ENCODE assay signal across 8 cellular contexts in genomic region chrX:102768984-102769761, GRCh38. TPM values are rescaled to one million over a fixed set of nuclear protein-coding genes. Genes with fewer than 3 reads are reported as not detected.
DNase-seq lines count a peak whose midpoint lies in the region; ATAC-seq and TF ChIP-seq lines count a peak whose summit lies in the region.

No MANE protein-coding gene starts in this region.

- 0% methylated on average over 22 of the region's 22 CpGs for WGBS in heart right ventricle, 2 donors
- WGBS in upper lobe of left lung, 2 donors = 6 to 30% methylated on average over 6 to 22 of the region's 22 CpGs

- peak overlapping the region; percentile 93 for H3K4me3 ChIP-seq in NB4 (ENCODE audit: low read depth, low read length)
- peak overlapping the region; percentile 39 to 72 (median 62) for H3K4me3 ChIP-seq in heart right ventricle
- peak overlapping the region in 3 of 4 donors; percentile 44 to 58 (median 57) for H3K4me3 ChIP-seq in upper lobe of left lung

- H3K9me3 ChIP-seq in heart right ventricle = no peaks in the 10 kb centered on the region
- no peaks in the 10 kb centered on the region for H3K9me3 ChIP-seq in upper lobe of left lung

- H3K4me1 ChIP-seq in heart right ventricle (peaks cover 0 to 13% (median 8%) of the 10 kb centered on the region in 9 donors), upper lobe of left lung (peaks cover 0 to 6% (median 2%) of the 10 kb centered on the region in 4 donors)

- H3K27me3 ChIP-seq in heart right ventricle (no peaks in the 10 kb centered on the region), upper lobe of left lung (no peaks in the 10 kb centered on the region)

- intact Hi-C loops in heart right ventricle (cut with DNase I) (loop anchor here in 1 of 10 donors (5.0 kb wide), 1 partner anchor 47 kb away; the partner anchor contains the start of gene GPRASP3), posterior cingulate gyrus (cut with DNase I) (no loop called here)

- no peak for TF ChIP-seq EP300 in upper lobe of left lung (IDR thresholded peaks at IDR 0.05)

- ATAC-seq in HG02588 (IDR thresholded peaks at IDR 0.05; ENCODE audit: unreplicated experiment) (peak; percentile 93), heart right ventricle (peak; percentile 87 to 96 (median 92)), upper lobe of left lung (ENCODE audit: low FRiP score in 2 of 2) (peak; percentile 81 to 92)

- H3K27ac ChIP-seq in heart right ventricle (peak overlapping the region in 5 of 10 donors; percentile 23 to 77 (median 48)), upper lobe of left lung (peak overlapping the region in 3 of 4 donors; percentile 45 to 64 (median 53))

- TF ChIP-seq POLR2A in NB4 (IDR thresholded peaks at IDR 0.05; ENCODE audit: extremely low read depth, insufficient read length) (peak; percentile 62), upper lobe of left lung (IDR thresholded peaks at IDR 0.05) (peak in 2 of 4 donors; percentile 42 to 53)

- H3K36me3 ChIP-seq in heart right ventricle (peaks cover 0 to 6% (median 0%) of the 10 kb centered on the region in 9 donors), upper lobe of left lung (no peaks in the 10 kb centered on the region)

- DNase-seq in GM10266 (ENCODE audit: extremely low spot score) (peak; percentile 61), NB4 (ENCODE audit: low read depth) (peak; percentile 83), SKM-1 (lab: John Stamatoyannopoulos, UW; ENCODE audit: unreplicated experiment) (peak; percentile 6), heart right ventricle (peak; percentile 24 to 80), posterior cingulate gyrus (peak in 9 of 10 donors; percentile 40 to 91 (median 54)), upper lobe of left lung (peak in 1 of 2 donors; percentile 75)
- DNase-seq in activated naive CD8-positive, alpha-beta T cell treated with anti-CD3 and anti-CD28 coated beads, Interleukin-2, amount 50 U/mL, for 16 hours (ENCODE audit: low read depth, low spot score) = peak; percentile 54

- TF ChIP-seq CTCF in GM10266 (IDR thresholded peaks at IDR 0.05; ENCODE audit: control insufficient read depth, insufficient read depth, low read depth, missing control alignments) = no peak
- no peak for TF ChIP-seq CTCF in NB4 (IDR thresholded peaks at IDR 0.05; ENCODE audit: low read depth, low read length)
- no peak for TF ChIP-seq CTCF in heart right ventricle (IDR thresholded peaks at IDR 0.05)
- TF ChIP-seq CTCF in upper lobe of left lung (IDR thresholded peaks at IDR 0.05) = no peak

RNA-seq across cellular contexts. Expression of gene GPRASP3, which starts 48.6 kb away (rescaled TPM):
- total RNA-seq in heart right ventricle = 10 to 100 TPM in 1 of 10 donors, 1 to 10 TPM in 9; 4.6 to 10.1 (median 6.6) TPM
- 1 to 10 TPM in 1 of 2 donors, under 1 TPM in 1; 0.73 to 1.0 TPM for polyA plus RNA-seq in heart right ventricle
- 1 to 10 TPM; 1.1 to 4.1 (median 3.2) TPM for total RNA-seq in upper lobe of left lung

RNA-seq across cellular contexts. Expression of gene GPRASP2, which starts 56.9 kb away (rescaled TPM):
- total RNA-seq in heart right ventricle (10 to 100 TPM; 11.5 to 21.3 (median 15.9) TPM), upper lobe of left lung (1 to 10 TPM; 3.3 to 9.1 (median 5.6) TPM)
- polyA plus RNA-seq in heart right ventricle = 1 to 10 TPM; 3.7 to 4.0 TPM
